In genomic region chr12:46221255-46222128, GRCh38 we compare ENCODE assay signal across 1 cellular context.
TF ChIP-seq lines count a peak whose summit lies in the region.

No MANE protein-coding gene starts in this region.

TF ChIP-seq in SK-N-SH, 30 proteins besides CTCF, POLR2A, EP300 and RAD21 (continued from another document):
- TF ChIP-seq SIN3A (IDR thresholded peaks at IDR 0.05; ENCODE audit: borderline replicate concordance, low read depth, low read length), result no peak
- peak; percentile 47; the same call in 1 of the 2 replicates for TF ChIP-seq TCF12 (IDR thresholded peaks at IDR 0.05)
- peak; percentile 59 for TF ChIP-seq FOSL2 (IDR thresholded peaks at IDR 0.05; ENCODE audit: borderline replicate concordance, low read depth)
- TF ChIP-seq TEAD4 (IDR thresholded peaks at IDR 0.05; ENCODE audit: borderline replicate concordance, insufficient read depth), result peak; percentile 31; the same call in 1 of the 2 replicates
- TF ChIP-seq MAX (IDR thresholded peaks at IDR 0.05; ENCODE audit: low read depth), result no peak
- no peak for TF ChIP-seq EZH2phosphoT487 (IDR thresholded peaks at IDR 0.05; ENCODE audit: borderline replicate concordance, low read depth)
